In the genomic region with DNA sequence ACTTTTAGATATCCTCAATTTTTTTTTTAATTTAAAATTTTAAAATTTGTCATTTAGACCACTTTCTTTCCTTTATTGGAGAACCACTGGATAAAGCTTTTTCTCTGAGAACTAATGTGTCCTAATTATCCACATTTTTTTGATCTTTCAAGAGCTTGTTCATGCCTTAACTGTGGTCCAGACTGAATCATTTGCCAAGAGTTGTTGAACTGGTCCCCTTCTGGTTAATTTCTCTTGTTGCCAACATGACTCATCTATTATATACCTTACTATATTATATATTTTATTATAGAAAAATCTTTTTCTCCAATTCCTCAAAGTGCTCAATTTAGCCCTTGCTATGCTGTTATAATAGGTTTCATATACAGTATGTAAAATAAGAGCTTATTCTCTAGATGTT, we compare ENCODE assay signal across 19 cellular contexts. TPM values are rescaled to one million over a fixed set of nuclear protein-coding genes. Genes with fewer than 3 reads are reported as not detected.
A peak's percentile ranks its signal among the peaks of the same experiment; 100 is the strongest.
DNase-seq lines count a peak whose midpoint lies in the region; ATAC-seq and TF ChIP-seq lines count a peak whose summit lies in the region.
"Had no signal": no experiment of that assay in that cellular context is flagged by ENCODE, and none has a peak within 500 bp of the region (broad histone marks: within the 10 kb centered on the region; RNA-seq: fewer than 3 reads in every experiment).

No MANE protein-coding gene starts in this region.

- H3K4me2 ChIP-seq in OCI-LY7 (ENCODE audit: low read length) = peak overlapping the region; percentile 59; the same call in 1 of the 2 replicates

- H3K27ac Mint-ChIP-seq in dendritic cell treated with granulocyte-macrophage colony-stimulating factor and Interleukin-4, amounts not matched to agents 40 ng/mL and 50 ng/mL, for 4 days = peak overlapping the region; percentile 53

- H3K4me1 ChIP-seq in OCI-LY7 (ENCODE audit: insufficient read depth, low read length, poor library complexity, severe bottlenecking) (peaks cover 28% of the 10 kb centered on the region), spleen (peaks cover 4 to 66% (median 36%) of the 10 kb centered on the region in 6 donors)
- H3K4me1 ChIP-seq: SJSA1 had no signal

- peaks cover 6% of the 10 kb centered on the region for H3K36me3 Mint-ChIP-seq in dendritic cell treated with granulocyte-macrophage colony-stimulating factor and Interleukin-4, amounts not matched to agents 40 ng/mL and 50 ng/mL, for 4 days (ENCODE audit: low read depth)

- no peaks in the 10 kb centered on the region for H3K36me3 ChIP-seq in OCI-LY7 (ENCODE audit: insufficient read depth, low read length)
- peaks cover 0 to 53% (median 0%) of the 10 kb centered on the region in 6 donors for H3K36me3 ChIP-seq in spleen
- H3K36me3 ChIP-seq: SJSA1 had no signal

- H4K20me1 ChIP-seq in OCI-LY7 (ENCODE audit: insufficient read depth, low read length) = no peaks in the 10 kb centered on the region

- H3K27ac ChIP-seq in OCI-LY7 (ENCODE audit: low read depth, low read length, poor library complexity, severe bottlenecking) (no peak overlapping the region), spleen (peak overlapping the region in 7 of 8 donors; percentile 12 to 72 (median 65))
- H3K27ac ChIP-seq: 22Rv1, SJSA1 had no signal

- H3K9me3 ChIP-seq in OCI-LY7 (ENCODE audit: low read length) (no peaks in the 10 kb centered on the region), spleen (no peaks in the 10 kb centered on the region)
- H3K9me3 ChIP-seq: SJSA1 had no signal

- POLR2A ChIA-PET in OCI-LY7 (lab: Charles Lee) = interaction anchor here (0.5 kb wide), 1 partner anchor 614 kb away, joined by 5 read pairs; no protein-coding TSS in a partner anchor

- H3K4me3 ChIP-seq in OCI-LY7 (ENCODE audit: low read depth, low read length, poor library complexity, severe bottlenecking) (no peak overlapping the region), spleen (no peak overlapping the region)
- H3K4me3 ChIP-seq: SJSA1 had no signal

- BruUV-seq in OCI-LY7 (replicated peaks; lab: Mats Ljungman, UMichigan) = no TSS peak

- no peaks in the 10 kb centered on the region for H3K79me2 ChIP-seq in OCI-LY7 (ENCODE audit: insufficient read depth, low read depth, low read length)

- peaks cover 4% of the 10 kb centered on the region for H3K27me3 Mint-ChIP-seq in dendritic cell treated with granulocyte-macrophage colony-stimulating factor and Interleukin-4, amounts not matched to agents 40 ng/mL and 50 ng/mL, for 4 days

- TF ChIP-seq POLR2A in spleen (IDR thresholded peaks at IDR 0.05) = no peak

- CTCF ChIA-PET in OCI-LY7 (lab: Charles Lee; ENCODE audit: unreplicated experiment) = no interaction called here

- H2AFZ ChIP-seq in OCI-LY7 (ENCODE audit: low read length) = no peak overlapping the region

- intact Hi-C loops in OCI-LY7 (cut with micrococcal nuclease; ENCODE audit: unreplicated experiment) (no loop called here), spleen (cut with DNase I; ENCODE audit: low total_unique reads) (no loop called here)
- intact Hi-C loops in dendritic cell treated with granulocyte-macrophage colony-stimulating factor and Interleukin-4, amounts not matched to agents 40 ng/mL and 50 ng/mL, for 4 days (cut with micrococcal nuclease) = loop anchor here (5.0 kb wide), 1 partner anchor 35 kb away; no protein-coding TSS in a partner anchor

- H3K4me3 Mint-ChIP-seq in dendritic cell treated with granulocyte-macrophage colony-stimulating factor and Interleukin-4, amounts not matched to agents 40 ng/mL and 50 ng/mL, for 4 days = no peak overlapping the region

- no peaks in the 10 kb centered on the region for H3K9me3 Mint-ChIP-seq in dendritic cell treated with granulocyte-macrophage colony-stimulating factor and Interleukin-4, amounts not matched to agents 40 ng/mL and 50 ng/mL, for 4 days

- no peaks in the 10 kb centered on the region for H3K9me2 ChIP-seq in OCI-LY7 (ENCODE audit: insufficient read depth, low read length)

- no peaks in the 10 kb centered on the region for H3K27me3 ChIP-seq in spleen (replicated peaks in 1 of 7)

- DNase-seq in DMS79 treated with DMSO at 0.1 percent for 48 hours (lab: John Stamatoyannopoulos, UW) (peak; percentile 20), DMS79 (lab: John Stamatoyannopoulos, UW) (no peak), OCI-LY7 (ENCODE audit: low spot score) (no peak), spleen (no peak), KG1 (lab: John Stamatoyannopoulos, UW) (no peak), NCI-H1105 treated with DMSO at 0.1 percent for 48 hours (lab: John Stamatoyannopoulos, UW) (no peak)
- DNase-seq: C1 segment of cervical spinal cord, DMS153, IMR-90, NCI-H1048, NCI-H1694 treated with DMSO at 0.1 percent for 48 hours, NCI-H2171, NCI-H510A, T-helper 1 cell had no signal

- TF ChIP-seq CTCF in OCI-LY7 (conservative IDR thresholded peaks at IDR 0.05; ENCODE audit: low read length) = no peak
- TF ChIP-seq CTCF in spleen (IDR thresholded peaks at IDR 0.05 in 8 of 11, conservative IDR thresholded peaks at IDR 0.05 in 3 of 11) = no peak

- H3K4me1 Mint-ChIP-seq in dendritic cell treated with granulocyte-macrophage colony-stimulating factor and Interleukin-4, amounts not matched to agents 40 ng/mL and 50 ng/mL, for 4 days (ENCODE audit: low read depth) = peaks cover 50% of the 10 kb centered on the region

- ATAC-seq in HG02759 (IDR thresholded peaks at IDR 0.05; ENCODE audit: unreplicated experiment) = no peak
- ATAC-seq: HCT116 had no signal

RNA-seq across cellular contexts. Expression of a gene that starts 53.1 kb away (rescaled TPM):
- total RNA-seq in OCI-LY7 (2014; rRNA removed; shearing (Covaris generic)) = 9.1 and 13.9 TPM in 2 replicates
- total RNA-seq in OCI-LY7 (2022) (22.8 TPM in 2 replicates), spleen (10 to 100 TPM; 30.6 to 39.9 (median 35.4) TPM)
- polyA plus RNA-seq in spleen = 10 to 100 TPM; 10.4 to 10.9 (median 10.8) TPM
